Comparison of ENCODE assay signal across 1 cellular context in the genomic region with DNA sequence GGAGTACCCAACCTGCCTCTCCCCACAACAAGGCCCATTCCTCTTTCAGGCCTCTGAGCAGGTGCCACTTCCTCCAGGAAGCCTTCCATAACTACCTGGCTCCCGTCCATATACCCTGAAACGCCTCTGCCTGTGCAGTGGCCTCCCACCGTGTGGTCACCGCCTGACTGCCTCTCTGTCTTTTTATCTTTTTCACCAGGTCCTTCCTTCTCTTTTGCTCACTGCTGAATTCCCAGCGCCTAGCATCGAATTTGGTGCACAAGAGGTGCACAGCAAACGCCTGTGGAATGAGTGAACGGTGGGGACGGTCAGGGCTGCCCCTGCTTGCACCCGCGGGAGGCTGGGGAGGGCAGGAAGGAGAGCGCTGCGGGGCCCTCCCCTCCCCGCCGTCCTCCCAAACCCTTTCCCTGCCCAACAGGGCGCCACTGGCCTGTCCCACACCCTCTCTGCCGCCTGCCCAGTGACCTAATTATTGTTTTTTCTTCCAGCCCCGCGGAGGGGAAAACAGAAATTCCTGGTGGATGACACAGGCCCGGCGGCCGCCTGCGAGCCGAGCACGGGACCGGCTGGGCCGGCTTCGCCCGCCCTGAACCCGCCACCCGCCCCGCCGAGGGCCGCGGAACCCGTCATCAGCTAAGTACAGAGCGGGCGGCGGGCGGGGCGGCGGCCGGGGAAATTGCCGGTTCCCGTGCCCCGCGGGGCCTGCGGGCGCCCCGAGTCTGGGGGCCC.
TF ChIP-seq lines count a peak whose summit lies in the region.

No MANE protein-coding gene starts in this region.

TF ChIP-seq in WTC11, 78 proteins besides CTCF, POLR2A, EP300 and RAD21 (continued from another document):
- TF ChIP-seq PRRX2 (CRISPR knock-in tag; IDR thresholded peaks at IDR 0.05) = no peak
- TF ChIP-seq CREB1 (CRISPR knock-in tag; IDR thresholded peaks at IDR 0.05) = no peak
- TF ChIP-seq E2F1 (CRISPR knock-in tag; IDR thresholded peaks at IDR 0.05) = no peak
